Comparison of ENCODE assay signal across 1 cellular context in the genomic region with DNA sequence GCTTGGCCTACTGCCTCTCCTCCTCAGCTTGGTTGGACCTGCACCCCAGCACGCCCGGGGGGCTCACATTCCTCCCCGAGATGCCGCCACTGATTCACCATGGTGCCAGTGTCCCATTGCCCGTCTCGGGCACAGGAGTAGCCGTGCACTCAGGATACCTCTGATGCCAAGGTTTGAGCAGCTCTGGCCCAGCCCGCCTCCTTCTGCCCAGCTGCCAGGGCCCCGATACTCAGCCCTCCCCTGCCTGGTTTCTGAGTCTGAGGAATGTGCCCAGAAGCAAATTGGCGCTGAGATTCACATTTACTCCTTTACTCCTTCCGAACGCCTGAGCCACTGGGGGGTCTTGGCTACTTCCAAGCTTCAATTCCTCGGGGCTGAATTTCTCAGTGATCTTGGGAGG.
TF ChIP-seq lines count a peak whose summit lies in the region.

No MANE protein-coding gene starts in this region.

TF ChIP-seq in H1, 55 proteins besides CTCF, POLR2A, EP300 and RAD21:
- TF ChIP-seq SP4 (IDR thresholded peaks at IDR 0.05; ENCODE audit: low read length) = no peak
- TF ChIP-seq SIRT6 (IDR thresholded peaks at IDR 0.05; ENCODE audit: low read length) = no peak
- TF ChIP-seq BACH1 (IDR thresholded peaks at IDR 0.05; ENCODE audit: low read length) = no peak
- TF ChIP-seq KDM1A (IDR thresholded peaks at IDR 0.05; ENCODE audit: borderline replicate concordance, low read length) = no peak
- no peak for TF ChIP-seq YY1 (IDR thresholded peaks at IDR 0.05; ENCODE audit: low read depth, low read length)
- TF ChIP-seq, protein P1, sequence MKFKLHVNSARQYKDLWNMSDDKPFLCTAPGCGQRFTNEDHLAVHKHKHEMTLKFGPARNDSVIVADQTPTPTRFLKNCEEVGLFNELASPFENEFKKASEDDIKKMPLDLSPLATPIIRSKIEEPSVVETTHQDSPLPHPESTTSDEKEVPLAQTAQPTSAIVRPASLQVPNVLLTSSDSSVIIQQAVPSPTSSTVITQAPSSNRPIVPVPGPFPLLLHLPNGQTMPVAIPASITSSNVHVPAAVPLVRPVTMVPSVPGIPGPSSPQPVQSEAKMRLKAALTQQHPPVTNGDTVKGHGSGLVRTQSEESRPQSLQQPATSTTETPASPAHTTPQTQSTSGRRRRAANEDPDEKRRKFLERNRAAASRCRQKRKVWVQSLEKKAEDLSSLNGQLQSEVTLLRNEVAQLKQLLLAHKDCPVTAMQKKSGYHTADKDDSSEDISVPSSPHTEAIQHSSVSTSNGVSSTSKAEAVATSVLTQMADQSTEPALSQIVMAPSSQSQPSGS (IDR thresholded peaks at IDR 0.05; ENCODE audit: low read length) = no peak
- TF ChIP-seq BRCA1 (IDR thresholded peaks at IDR 0.05; ENCODE audit: low read depth, low read length) = no peak
- TF ChIP-seq SRF (IDR thresholded peaks at IDR 0.05; ENCODE audit: low read depth, low read length) = no peak
- TF ChIP-seq RBBP5 (IDR thresholded peaks at IDR 0.05; ENCODE audit: borderline replicate concordance, low read depth, low read length) = no peak
- TF ChIP-seq MAFK (IDR thresholded peaks at IDR 0.05; ENCODE audit: low read depth, low read length) = no peak
- no peak for TF ChIP-seq TBP (IDR thresholded peaks at IDR 0.05; ENCODE audit: low read depth, low read length)
- no peak for TF ChIP-seq CHD1 (IDR thresholded peaks at IDR 0.05; ENCODE audit: low read depth, low read length)
- TF ChIP-seq CEBPB (IDR thresholded peaks at IDR 0.05; ENCODE audit: low read depth, low read length) = no peak
- no peak for TF ChIP-seq POU5F1 (IDR thresholded peaks at IDR 0.05; ENCODE audit: low read depth, low read length)
- TF ChIP-seq KDM5A (IDR thresholded peaks at IDR 0.05; ENCODE audit: low read length) = no peak
- no peak for TF ChIP-seq GABPA (IDR thresholded peaks at IDR 0.05; ENCODE audit: borderline replicate concordance, insufficient read depth, low read length)
- no peak for TF ChIP-seq HDAC2 (IDR thresholded peaks at IDR 0.05; ENCODE audit: borderline replicate concordance in 1 of 2, low read depth in 2 of 2, low read length in 2 of 2)
- TF ChIP-seq CBX5 (IDR thresholded peaks at IDR 0.05; ENCODE audit: low read depth, low read length) = no peak
- TF ChIP-seq POLR2AphosphoS5 (IDR thresholded peaks at IDR 0.05; ENCODE audit: low read depth, low read length) = no peak
